20 cellular contexts compared by ENCODE assay signal in the genomic region with DNA sequence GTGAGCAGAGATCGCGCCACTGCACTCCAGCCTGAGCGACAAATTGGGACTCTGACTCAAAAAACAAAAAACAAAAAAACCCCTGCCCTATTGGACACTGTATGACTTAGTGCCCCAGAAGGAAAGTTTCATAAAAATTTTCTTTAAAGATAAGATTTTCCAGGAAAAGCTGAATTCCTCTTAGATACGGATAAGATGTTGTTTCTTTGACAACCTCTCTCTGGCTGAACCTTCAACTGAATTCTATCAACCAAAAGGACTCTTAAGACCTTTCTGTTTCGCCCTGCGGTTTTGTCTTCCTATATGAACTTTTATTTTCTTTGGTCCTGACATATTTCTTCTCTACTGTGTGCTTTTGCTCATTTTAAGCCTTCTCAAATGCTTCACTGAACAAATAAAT. TPM values are rescaled to one million over a fixed set of nuclear protein-coding genes. Genes with fewer than 3 reads are reported as not detected.
A peak's percentile ranks its signal among the peaks of the same experiment; 100 is the strongest.
DNase-seq lines count a peak whose midpoint lies in the region; ATAC-seq and TF ChIP-seq lines count a peak whose summit lies in the region.
"Had no signal": no experiment of that assay in that cellular context is flagged by ENCODE, and none has a peak within 500 bp of the region (broad histone marks: within the 10 kb centered on the region; RNA-seq: fewer than 3 reads in every experiment).

No MANE protein-coding gene starts in this region.

- CTCF ChIA-PET in activated CD4-positive, alpha-beta T cell treated with anti-CD3 and anti-CD28 coated beads, Interleukin-2, amount 10 ng/mL, durations not matched to agents 7 days and 5 days (lab: Charles Lee), result interaction anchor here (1.4 to 1.6 kb wide), 2 partner anchors 13 to 20 kb away, joined by 3 read pairs; no protein-coding TSS in a partner anchor

- H3K4me3 Mint-ChIP-seq in activated CD4-positive, alpha-beta T cell treated with anti-CD3 and anti-CD28 coated beads, Interleukin-2, amount 10 ng/mL, durations not matched to agents 7 days and 5 days, result no peak overlapping the region
- peak overlapping the region; percentile 63 for H3K4me3 Mint-ChIP-seq in activated naive CD8-positive, alpha-beta T cell treated with anti-CD3 and anti-CD28 coated beads, Interleukin-2, amount 10 ng/mL, durations not matched to agents 7 days and 5 days
- H3K4me3 Mint-ChIP-seq in natural killer cell, result peak overlapping the region; percentile 14
- H3K4me3 Mint-ChIP-seq: activated naive CD4-positive, alpha-beta T cell treated with anti-CD3 and anti-CD28 coated beads, Interleukin-2, amount 50 U/mL, for 24 hours; GM23338 had no signal

- TF ChIP-seq CTCF in natural killer cell (IDR thresholded peaks at IDR 0.05) (no peak), lower lobe of right lung (IDR thresholded peaks at IDR 0.05) (no peak)

- no peaks in the 10 kb centered on the region for H3K27me3 ChIP-seq in lower lobe of right lung (ENCODE audit: low read depth)
- H3K27me3 ChIP-seq: BE2C, foreskin keratinocyte, right lobe of liver, vagina had no signal

- no peaks in the 10 kb centered on the region for H3K27me3 Mint-ChIP-seq in activated CD4-positive, alpha-beta T cell treated with anti-CD3 and anti-CD28 coated beads, Interleukin-2, amount 10 ng/mL, durations not matched to agents 7 days and 5 days
- no peaks in the 10 kb centered on the region for H3K27me3 Mint-ChIP-seq in activated naive CD8-positive, alpha-beta T cell treated with anti-CD3 and anti-CD28 coated beads, Interleukin-2, amount 10 ng/mL, durations not matched to agents 7 days and 5 days
- H3K27me3 Mint-ChIP-seq in natural killer cell (ENCODE audit: low read depth in 2 of 2), result no peaks in the 10 kb centered on the region
- H3K27me3 Mint-ChIP-seq: activated naive CD4-positive, alpha-beta T cell treated with anti-CD3 and anti-CD28 coated beads, Interleukin-2, amount 50 U/mL, for 24 hours; naive thymus-derived CD4-positive, alpha-beta T cell had no signal

- no peak overlapping the region for H3K27ac ChIP-seq in lower lobe of right lung
- H3K27ac ChIP-seq: foreskin keratinocyte, parathyroid adenoma, right lobe of liver, vagina had no signal

- H3K36me3 ChIP-seq in lower lobe of right lung, result no peaks in the 10 kb centered on the region
- H3K36me3 ChIP-seq: BE2C, vagina had no signal

- POLR2A ChIA-PET in activated CD4-positive, alpha-beta T cell treated with anti-CD3 and anti-CD28 coated beads, Interleukin-2, amount 10 ng/mL, durations not matched to agents 7 days and 5 days (lab: Charles Lee), result no interaction called here
- POLR2A ChIA-PET in activated naive CD8-positive, alpha-beta T cell treated with anti-CD3 and anti-CD28 coated beads, Interleukin-2, amount 10 ng/mL, durations not matched to agents 7 days and 5 days (lab: Charles Lee), result interaction anchor here (0.7 kb wide), 1 partner anchor 35 kb away, joined by 4 read pairs; a partner anchor contains a TSS

- no peaks in the 10 kb centered on the region for H3K4me1 ChIP-seq in lower lobe of right lung
- H3K4me1 ChIP-seq: foreskin keratinocyte, parathyroid adenoma, vagina had no signal

- peak; percentile 78 for ATAC-seq in activated naive CD8-positive, alpha-beta T cell treated with anti-CD3 and anti-CD28 coated beads, Interleukin-2, amount 10 ng/mL, durations not matched to agents 7 days and 5 days (ENCODE audit: low read depth)
- ATAC-seq in natural killer cell, result peak in 1 of 3 donors; percentile 54
- ATAC-seq in lower lobe of right lung, result no peak
- ATAC-seq in GM21447 (IDR thresholded peaks at IDR 0.05; ENCODE audit: unreplicated experiment), result no peak
- ATAC-seq: foreskin keratinocyte; GM23338; naive thymus-derived CD4-positive, alpha-beta T cell; right lobe of liver had no signal

- peak overlapping the region; percentile 47 for H3K27ac Mint-ChIP-seq in activated CD4-positive, alpha-beta T cell treated with anti-CD3 and anti-CD28 coated beads, Interleukin-2, amount 10 ng/mL, durations not matched to agents 7 days and 5 days
- peak overlapping the region; percentile 76 for H3K27ac Mint-ChIP-seq in activated naive CD8-positive, alpha-beta T cell treated with anti-CD3 and anti-CD28 coated beads, Interleukin-2, amount 10 ng/mL, durations not matched to agents 7 days and 5 days
- peak overlapping the region; percentile 25 to 39 for H3K27ac Mint-ChIP-seq in natural killer cell
- H3K27ac Mint-ChIP-seq: activated naive CD4-positive, alpha-beta T cell treated with anti-CD3 and anti-CD28 coated beads, Interleukin-2, amount 50 U/mL, for 24 hours; GM23338 had no signal

- intact Hi-C loops in natural killer cell (cut with micrococcal nuclease) (no loop called here), lower lobe of right lung (cut with DNase I) (no loop called here)

- H3K4me3 ChIP-seq in lower lobe of right lung, result no peak overlapping the region
- H3K4me3 ChIP-seq: GM23338, right lobe of liver, vagina had no signal

- no peaks in the 10 kb centered on the region for H3K9me3 Mint-ChIP-seq in activated CD4-positive, alpha-beta T cell treated with anti-CD3 and anti-CD28 coated beads, Interleukin-2, amount 10 ng/mL, durations not matched to agents 7 days and 5 days
- no peaks in the 10 kb centered on the region for H3K9me3 Mint-ChIP-seq in activated naive CD8-positive, alpha-beta T cell treated with anti-CD3 and anti-CD28 coated beads, Interleukin-2, amount 10 ng/mL, durations not matched to agents 7 days and 5 days
- no peaks in the 10 kb centered on the region for H3K9me3 Mint-ChIP-seq in natural killer cell
- H3K9me3 Mint-ChIP-seq: activated naive CD4-positive, alpha-beta T cell treated with anti-CD3 and anti-CD28 coated beads, Interleukin-2, amount 50 U/mL, for 24 hours; GM23338; naive thymus-derived CD4-positive, alpha-beta T cell had no signal

- H3K4me1 Mint-ChIP-seq in activated CD4-positive, alpha-beta T cell treated with anti-CD3 and anti-CD28 coated beads, Interleukin-2, amount 10 ng/mL, durations not matched to agents 7 days and 5 days, result peaks cover 7% of the 10 kb centered on the region
- peaks cover 20% of the 10 kb centered on the region for H3K4me1 Mint-ChIP-seq in activated naive CD8-positive, alpha-beta T cell treated with anti-CD3 and anti-CD28 coated beads, Interleukin-2, amount 10 ng/mL, durations not matched to agents 7 days and 5 days
- peaks cover 8 to 21% of the 10 kb centered on the region in 2 donors for H3K4me1 Mint-ChIP-seq in natural killer cell
- H3K4me1 Mint-ChIP-seq: GM23338 had no signal

- in situ Hi-C loops in ACHN (cut with HindIII; ENCODE audit: low pct_ligation_motif_present, low pct_unique_long_range_greater_than_20kb, low sequenced_read_pairs), result no loop called here

- H3K9me3 ChIP-seq in lower lobe of right lung, result no peaks in the 10 kb centered on the region
- H3K9me3 ChIP-seq: BE2C, right lobe of liver, vagina had no signal

- peaks cover 11% of the 10 kb centered on the region for H3K36me3 Mint-ChIP-seq in activated CD4-positive, alpha-beta T cell treated with anti-CD3 and anti-CD28 coated beads, Interleukin-2, amount 10 ng/mL, durations not matched to agents 7 days and 5 days (ENCODE audit: low read depth)
- H3K36me3 Mint-ChIP-seq in activated naive CD8-positive, alpha-beta T cell treated with anti-CD3 and anti-CD28 coated beads, Interleukin-2, amount 10 ng/mL, durations not matched to agents 7 days and 5 days, result peaks cover 11% of the 10 kb centered on the region
- no peaks in the 10 kb centered on the region for H3K36me3 Mint-ChIP-seq in natural killer cell

- DNase-seq in activated CD4-positive, alpha-beta T cell treated with anti-CD3 and anti-CD28 coated beads, Interleukin-2, amount 10 ng/mL, durations not matched to agents 7 days and 5 days, result no peak
- no peak for DNase-seq in activated CD4-positive, alpha-beta T cell treated with anti-CD3 and anti-CD28 coated beads, Interleukin-2, amount 50 U/mL, for 4 hours
- DNase-seq in OCI-M1 (lab: John Stamatoyannopoulos, UW) (peak; percentile 92), natural killer cell (no peak), ACHN (no peak), lower lobe of right lung (no peak)
- DNase-seq in activated naive CD8-positive, alpha-beta T cell treated with anti-CD3 and anti-CD28 coated beads, Interleukin-2, amount 10 ng/mL, durations not matched to agents 7 days and 5 days, result no peak
- DNase-seq: 8988T; BE2C; foreskin keratinocyte; KBM-7; mesendoderm; naive thymus-derived CD4-positive, alpha-beta T cell; NCI-H187; right lobe of liver had no signal

RNA-seq across cellular contexts. Expression of a gene that starts 35.8 kb away (rescaled TPM):
- total RNA-seq in activated CD4-positive, alpha-beta T cell treated with anti-CD3 and anti-CD28 coated beads, Interleukin-2, amount 10 ng/mL, durations not matched to agents 7 days and 5 days, result 10 to 100 TPM; 15.7 to 17.1 TPM
- total RNA-seq in activated naive CD8-positive, alpha-beta T cell treated with anti-CD3 and anti-CD28 coated beads, Interleukin-2, amount 10 ng/mL, durations not matched to agents 7 days and 5 days, result 1 to 10 TPM; 7.8 to 9.7 TPM
- total RNA-seq in natural killer cell (10 to 100 TPM; 10.3 to 18.3 (median 16.4) TPM), lower lobe of right lung (33.0 TPM)
